In genomic region chr7:100723732-100724275, GRCh38 we compare ENCODE assay signal across 20 cellular contexts. TPM values are rescaled to one million over a fixed set of nuclear protein-coding genes. Genes with fewer than 3 reads are reported as not detected.
DNase-seq lines count a peak whose midpoint lies in the region; ATAC-seq and TF ChIP-seq lines count a peak whose summit lies in the region.
"Had no signal": no experiment of that assay in that cellular context is flagged by ENCODE, and none has a peak within 500 bp of the region (broad histone marks: within the 10 kb centered on the region; RNA-seq: fewer than 3 reads in every experiment).

No MANE protein-coding gene starts in this region.

- no peak for TF ChIP-seq CTCF in tibial artery (IDR thresholded peaks at IDR 0.05)

- H2BK15ac ChIP-seq in mesendoderm (replicated peaks; ENCODE audit: low read depth), result no peak overlapping the region

- H4K5ac ChIP-seq in mesendoderm (ENCODE audit: low read length), result no peak overlapping the region

- H3K36me3 ChIP-seq in mesendoderm (ENCODE audit: control insufficient read depth, insufficient read depth, low read length), result no peaks in the 10 kb centered on the region
- H3K36me3 ChIP-seq in tibial artery, result no peaks in the 10 kb centered on the region

- H3K56ac ChIP-seq in mesendoderm (ENCODE audit: low read length), result peak overlapping the region; percentile 3

- H2BK120ac ChIP-seq in mesendoderm (ENCODE audit: low read depth, low read length), result no peak overlapping the region

- H2BK5ac ChIP-seq in mesendoderm (ENCODE audit: low read length), result no peak overlapping the region

- H3K27ac ChIP-seq in mesendoderm (ENCODE audit: low read depth, low read length), result no peak overlapping the region
- H3K27ac ChIP-seq in tibial artery, result no peak overlapping the region
- H3K27ac ChIP-seq: 22Rv1, GM23248, HL-60 had no signal

- no peak overlapping the region for H3K18ac ChIP-seq in mesendoderm (ENCODE audit: low read length)

- H3K23ac ChIP-seq in mesendoderm (ENCODE audit: low read length), result no peak overlapping the region

- WGBS in mesendoderm (ENCODE audit: extremely low coverage, insufficient coverage, low lambda C conversion rate), result no CpG with 5 or more reads among the region's 16 CpGs

- intact Hi-C loops in tibial artery (cut with DNase I; ENCODE audit: low total_unique reads), result loop anchor here (10.0 kb wide), 1 partner anchor 259 kb away; the partner anchor contains the start of gene SPACDR

- H3K9ac ChIP-seq in mesendoderm (ENCODE audit: low read length), result no peak overlapping the region
- H3K9ac ChIP-seq: GM23248 had no signal

- H3K27me3 ChIP-seq in mesendoderm (ENCODE audit: insufficient read depth, low read length, poor library complexity) (peaks cover 18% of the 10 kb centered on the region), tibial artery (peaks cover 0 to 76% of the 10 kb centered on the region in 2 donors)

- DNase-seq in NCI-H146 (lab: John Stamatoyannopoulos, UW) (peak; percentile 13), NCI-H146 treated with DMSO at 0.1 percent for 48 hours (lab: John Stamatoyannopoulos, UW; ENCODE audit: unreplicated experiment) (no peak), left lobe of liver (ENCODE audit: low spot score) (peak; percentile 94), mesendoderm (no peak), SHP77 treated with DMSO at 0.1 percent for 48 hours (lab: John Stamatoyannopoulos, UW) (no peak), NK-92 (lab: John Stamatoyannopoulos, UW; ENCODE audit: unreplicated experiment) (no peak), tibial artery (no peak), GOT3 (lab: John Stamatoyannopoulos, UW) (no peak)
- DNase-seq: CD8-positive, alpha-beta T cell; COR-L47; DND-41; GF-D8; GM23248; H9 had no signal

- H3K79me2 ChIP-seq in mesendoderm (ENCODE audit: control insufficient read depth, insufficient read depth, low read length), result no peaks in the 10 kb centered on the region

- no peak overlapping the region for H3K4me2 ChIP-seq in mesendoderm (ENCODE audit: low read length)

- peak; percentile 74 for ATAC-seq in left lobe of liver
- ATAC-seq: CD8-positive, alpha-beta T cell; K562 had no signal

- H3K9me3 ChIP-seq in tibial artery, result no peaks in the 10 kb centered on the region

- no peak overlapping the region for H4K8ac ChIP-seq in mesendoderm (ENCODE audit: low read depth, low read length)

- no peaks in the 10 kb centered on the region for H3K4me1 ChIP-seq in mesendoderm (ENCODE audit: control insufficient read depth, low read depth, low read length)
- peaks cover 0 to 21% (median 8%) of the 10 kb centered on the region in 4 donors for H3K4me1 ChIP-seq in tibial artery

- no peak overlapping the region for H2AK5ac ChIP-seq in mesendoderm (ENCODE audit: low read length)

- H3K4me3 ChIP-seq in mesendoderm (ENCODE audit: low read length) (no peak overlapping the region), tibial artery (no peak overlapping the region)
- H3K4me3 ChIP-seq: GM23248, K562 had no signal

- no peaks in the 10 kb centered on the region for H3K79me1 ChIP-seq in mesendoderm (ENCODE audit: low read length)

- H3K4ac ChIP-seq in mesendoderm (ENCODE audit: low read depth, low read length), result no peak overlapping the region

RNA-seq across cellular contexts. Expression of gene EPO, which starts 3.5 kb away (rescaled TPM):
- total RNA-seq in left lobe of liver, result 6.4 TPM
- polyA plus RNA-seq in mesendoderm (2013, experiment 1 of 2), result 0.13 TPM
- polyA plus RNA-seq in mesendoderm (2013, experiment 2 of 2), result 0.22 TPM
- total RNA-seq: CD8-positive, alpha-beta T cell; GM23248; K562 had no signal
- polyA plus RNA-seq: BJ, CD14-positive monocyte, GM23248 had no signal

RNA-seq across cellular contexts. Expression of gene ZAN, which starts 9.6 kb away (rescaled TPM):
- total RNA-seq in left lobe of liver, result 0.03 TPM
- 0.01 TPM for polyA plus RNA-seq in mesendoderm (2013, experiment 1 of 2)
- polyA plus RNA-seq in mesendoderm (2013, experiment 2 of 2), result 0.01 TPM
- total RNA-seq: A673; CD8-positive, alpha-beta T cell; GM23248; H9; K562 had no signal
- polyA plus RNA-seq: BJ, CD14-positive monocyte, GM23248, K562 had no signal

RNA-seq across cellular contexts. Expression of gene POP7, which starts 17.9 kb away (rescaled TPM):
- 28.5 TPM for total RNA-seq in left lobe of liver
- 115 TPM for polyA plus RNA-seq in mesendoderm (2013, experiment 1 of 2)
- 113 TPM for polyA plus RNA-seq in mesendoderm (2013, experiment 2 of 2)

RNA-seq across cellular contexts. Expression of gene GIGYF1, which starts 29.8 kb away (rescaled TPM):
- 21.6 TPM for total RNA-seq in left lobe of liver
- polyA plus RNA-seq in mesendoderm (2013, experiment 1 of 2), result 23.5 TPM
- polyA plus RNA-seq in mesendoderm (2013, experiment 2 of 2), result 25.0 TPM

RNA-seq across cellular contexts. Expression of gene GNB2, which starts 50.3 kb away (rescaled TPM):
- 80.9 TPM for total RNA-seq in left lobe of liver
- polyA plus RNA-seq in mesendoderm (2013, experiment 1 of 2), result 68.1 TPM
- polyA plus RNA-seq in mesendoderm (2013, experiment 2 of 2), result 70.0 TPM

Comparison
In these comparisons a context has a peak if more than half of its experiments do, and no peak if none do; other contexts are left out.
1. DNase-seq: peak in NCI-H146 (single experiment) and left lobe of liver (single experiment); none in NCI-H146 treated with DMSO at 0.1 percent for 48 hours (single experiment), mesendoderm (single experiment), SHP77 treated with DMSO at 0.1 percent for 48 hours (single experiment), NK-92 (single experiment), tibial artery (0 of 2) and GOT3 (single experiment).